19 cellular contexts compared by ENCODE assay signal in genomic region chr2:102509749-102510148, GRCh38. TPM values are rescaled to one million over a fixed set of nuclear protein-coding genes. Genes with fewer than 3 reads are reported as not detected.
DNase-seq lines count a peak whose midpoint lies in the region; ATAC-seq, FAIRE-seq and TF ChIP-seq lines count a peak whose summit lies in the region.
"Had no signal": no experiment of that assay in that cellular context is flagged by ENCODE, and none has a peak within 500 bp of the region (broad histone marks: within the 10 kb centered on the region; RNA-seq: fewer than 3 reads in every experiment).

No MANE protein-coding gene starts in this region.

- peaks cover 42% of the 10 kb centered on the region for H3K4me1 Mint-ChIP-seq in Calu3 (ENCODE audit: low read depth, unreplicated experiment)
- peaks cover 3% of the 10 kb centered on the region for H3K4me1 Mint-ChIP-seq in activated CD4-positive, alpha-beta T cell treated with anti-CD3 and anti-CD28 coated beads, Interleukin-2, amount 10 ng/mL, durations not matched to agents 7 days and 5 days

- peaks cover 12% of the 10 kb centered on the region for H3K9me3 Mint-ChIP-seq in Calu3 (ENCODE audit: low read depth, unreplicated experiment)
- H3K9me3 Mint-ChIP-seq in activated CD4-positive, alpha-beta T cell treated with anti-CD3 and anti-CD28 coated beads, Interleukin-2, amount 10 ng/mL, durations not matched to agents 7 days and 5 days: no peaks in the 10 kb centered on the region

- TF ChIP-seq CTCF in Calu3 (IDR thresholded peaks at IDR 0.05; ENCODE audit: unreplicated experiment): no peak
- TF ChIP-seq CTCF in RWPE1 (conservative IDR thresholded peaks at IDR 0.05; ENCODE audit: low read depth): no peak
- TF ChIP-seq CTCF in keratinocyte (optimal IDR thresholded peaks at IDR 0.05 in 1 of 3, IDR thresholded peaks at IDR 0.05 in 1 of 3, conservative IDR thresholded peaks at IDR 0.05 in 1 of 3; ENCODE audit: extremely low read depth in 1 of 3, insufficient read depth in 2 of 3, low read length in 3 of 3): no peak
- TF ChIP-seq CTCF in smooth muscle cell (IDR thresholded peaks at IDR 0.05; ENCODE audit: borderline replicate concordance, insufficient read depth, poor library complexity, severe bottlenecking): no peak
- TF ChIP-seq CTCF in BE2C (IDR thresholded peaks at IDR 0.05; ENCODE audit: low read depth, low read length): no peak

- no peak for FAIRE-seq in keratinocyte (lab: Jason Lieb, UNC)
- FAIRE-seq: endometrium, K562 had no signal

- ATAC-seq in GM18868 (IDR thresholded peaks at IDR 0.05; ENCODE audit: unreplicated experiment): peak; percentile 74
- ATAC-seq: activated CD8-positive, alpha-beta memory T cell treated with anti-CD3 and anti-CD28 coated beads, Interleukin-2, amount 10 ng/mL, durations not matched to agents 7 days and 5 days; K562; T-helper 17 cell had no signal

- no peaks in the 10 kb centered on the region for H3K36me3 Mint-ChIP-seq in Calu3 (ENCODE audit: insufficient read depth, unreplicated experiment)
- no peaks in the 10 kb centered on the region for H3K36me3 Mint-ChIP-seq in activated CD4-positive, alpha-beta T cell treated with anti-CD3 and anti-CD28 coated beads, Interleukin-2, amount 10 ng/mL, durations not matched to agents 7 days and 5 days (ENCODE audit: low read depth)
- H3K36me3 Mint-ChIP-seq: activated CD8-positive, alpha-beta memory T cell treated with anti-CD3 and anti-CD28 coated beads, Interleukin-2, amount 10 ng/mL, durations not matched to agents 7 days and 5 days; CD4-positive, alpha-beta memory T cell had no signal

- H3K79me2 ChIP-seq in keratinocyte (ENCODE audit: control insufficient read depth, insufficient read depth, low read length) (no peaks in the 10 kb centered on the region), smooth muscle cell (ENCODE audit: low read depth) (no peaks in the 10 kb centered on the region)
- H3K79me2 ChIP-seq: hepatocyte had no signal

- H3K36me3 ChIP-seq in keratinocyte (ENCODE audit: control insufficient read depth in 2 of 2, extremely low read depth in 1 of 2, insufficient read depth in 2 of 2, low read length in 2 of 2) (no peaks in the 10 kb centered on the region), smooth muscle cell (ENCODE audit: low read depth) (no peaks in the 10 kb centered on the region), BE2C (no peaks in the 10 kb centered on the region)
- H3K36me3 ChIP-seq: ovary had no signal

- no peaks in the 10 kb centered on the region for H3K27me3 Mint-ChIP-seq in Calu3 (ENCODE audit: unreplicated experiment)
- H3K27me3 Mint-ChIP-seq in activated CD4-positive, alpha-beta T cell treated with anti-CD3 and anti-CD28 coated beads, Interleukin-2, amount 10 ng/mL, durations not matched to agents 7 days and 5 days: peaks cover 16% of the 10 kb centered on the region

- H4K20me1 ChIP-seq in keratinocyte (ENCODE audit: control insufficient read depth, extremely low read depth, insufficient read depth, low read length) (no peaks in the 10 kb centered on the region), smooth muscle cell (ENCODE audit: low read depth) (no peaks in the 10 kb centered on the region)

- no peaks in the 10 kb centered on the region for H3K27me3 ChIP-seq in keratinocyte (ENCODE audit: control insufficient read depth, extremely low read depth, insufficient read depth, low read length)
- no peaks in the 10 kb centered on the region for H3K27me3 ChIP-seq in smooth muscle cell (ENCODE audit: low read depth)
- no peaks in the 10 kb centered on the region for H3K27me3 ChIP-seq in BE2C
- H3K27me3 ChIP-seq: hepatocyte, ovary had no signal

- no peak overlapping the region for H3K4me3 Mint-ChIP-seq in Calu3 (ENCODE audit: low read depth, unreplicated experiment)
- no peak overlapping the region for H3K4me3 Mint-ChIP-seq in activated CD4-positive, alpha-beta T cell treated with anti-CD3 and anti-CD28 coated beads, Interleukin-2, amount 10 ng/mL, durations not matched to agents 7 days and 5 days
- H3K4me3 Mint-ChIP-seq: activated CD8-positive, alpha-beta memory T cell treated with anti-CD3 and anti-CD28 coated beads, Interleukin-2, amount 10 ng/mL, durations not matched to agents 7 days and 5 days; CD4-positive, alpha-beta memory T cell; H9; T-helper 17 cell had no signal

- no peaks in the 10 kb centered on the region for H3K9me1 ChIP-seq in keratinocyte (ENCODE audit: control insufficient read depth, extremely low read depth, insufficient read depth, low read length)

- H2AFZ ChIP-seq in keratinocyte (ENCODE audit: control insufficient read depth, low read length) (no peak overlapping the region), smooth muscle cell (ENCODE audit: low read depth) (no peak overlapping the region)
- H2AFZ ChIP-seq: hepatocyte had no signal

- CTCF ChIA-PET in Calu3 (lab: Charles Lee): no interaction called here
- CTCF ChIA-PET in RWPE1 (lab: Yijun Ruan, JAX): no interaction called here
- CTCF ChIA-PET in activated CD4-positive, alpha-beta T cell treated with anti-CD3 and anti-CD28 coated beads, Interleukin-2, amount 10 ng/mL, durations not matched to agents 7 days and 5 days (lab: Charles Lee): interaction anchor here (0.6 to 1.1 kb wide), 4 partner anchors 9 to 298 kb away, joined by 3 to 5 read pairs (median 3); a partner anchor contains a TSS

- H3F3A ChIP-seq in smooth muscle cell (ENCODE audit: low read depth): no peaks in the 10 kb centered on the region

- peak overlapping the region; percentile 16 for H3K27ac Mint-ChIP-seq in Calu3 (ENCODE audit: unreplicated experiment)
- no peak overlapping the region for H3K27ac Mint-ChIP-seq in activated CD4-positive, alpha-beta T cell treated with anti-CD3 and anti-CD28 coated beads, Interleukin-2, amount 10 ng/mL, durations not matched to agents 7 days and 5 days
- H3K27ac Mint-ChIP-seq: activated CD8-positive, alpha-beta memory T cell treated with anti-CD3 and anti-CD28 coated beads, Interleukin-2, amount 10 ng/mL, durations not matched to agents 7 days and 5 days; CD4-positive, alpha-beta memory T cell; H9; T-helper 17 cell had no signal

- intact Hi-C loops in Calu3 (cut with micrococcal nuclease; ENCODE audit: unreplicated experiment): no loop called here

- H3K4me1 ChIP-seq in keratinocyte (ENCODE audit: control insufficient read depth, extremely low read depth, insufficient read depth, low read length): peaks cover 24% of the 10 kb centered on the region
- H3K4me1 ChIP-seq in smooth muscle cell (ENCODE audit: low read depth): no peaks in the 10 kb centered on the region
- no peaks in the 10 kb centered on the region for H3K4me1 ChIP-seq in BE2C

- no peak for DNase-seq in Calu3
- DNase-seq in RWPE1 (ENCODE audit: low spot score): peak; percentile 14
- no peak for DNase-seq in keratinocyte (ENCODE audit: low read depth, low spot score)
- DNase-seq in NCI-H1436 treated with DMSO at 0.1 percent for 48 hours (lab: John Stamatoyannopoulos, UW): no peak
- DNase-seq in smooth muscle cell (lab: John Stamatoyannopoulos, UW; ENCODE audit: unreplicated experiment): no peak
- no peak for DNase-seq in activated CD4-positive, alpha-beta T cell treated with anti-CD3 and anti-CD28 coated beads, Interleukin-2, amount 10 ng/mL, durations not matched to agents 7 days and 5 days
- no peak for DNase-seq in BE2C
- DNase-seq: activated CD8-positive, alpha-beta memory T cell treated with anti-CD3 and anti-CD28 coated beads, Interleukin-2, amount 10 ng/mL, durations not matched to agents 7 days and 5 days; anterior cingulate cortex; CD4-positive, alpha-beta memory T cell; H9; ovary; stimulated activated CD4-positive, alpha-beta T cell treated with anti-CD3 and anti-CD28 coated beads, Interleukin-2, amount 100 ng/mL, for 24 hours; T-helper 17 cell had no signal

- H3K9me3 ChIP-seq in keratinocyte (ENCODE audit: control insufficient read depth, low read depth, low read length) (peaks cover 4% of the 10 kb centered on the region), smooth muscle cell (replicated peaks; ENCODE audit: low read depth) (no peaks in the 10 kb centered on the region), BE2C (no peaks in the 10 kb centered on the region)
- H3K9me3 ChIP-seq: ovary had no signal

- POLR2A ChIA-PET in RWPE1 (lab: Yijun Ruan, JAX; ENCODE audit: low non-redundant PET): no interaction called here
- POLR2A ChIA-PET in activated CD4-positive, alpha-beta T cell treated with anti-CD3 and anti-CD28 coated beads, Interleukin-2, amount 10 ng/mL, durations not matched to agents 7 days and 5 days (lab: Charles Lee): no interaction called here

- dilution Hi-C loops in keratinocyte (cut with MboI; ENCODE audit: extremely low pct_ligation_motif_present, low sequenced_read_pairs): no loop called here

- peak overlapping the region; percentile 42 for H3K4me2 ChIP-seq in keratinocyte (ENCODE audit: control insufficient read depth, extremely low read depth, insufficient read depth, low read depth, low read length)
- no peak overlapping the region for H3K4me2 ChIP-seq in smooth muscle cell
- H3K4me2 ChIP-seq: hepatocyte had no signal

- BruUV-seq in Calu3 (replicated peaks; lab: Mats Ljungman, UMichigan): no TSS peak

- WGBS in smooth muscle cell (ENCODE audit: low lambda C conversion rate): 94% methylated on average over 2 of the region's 2 CpGs

- H3K27ac ChIP-seq in RWPE1: no peak overlapping the region
- H3K27ac ChIP-seq in keratinocyte (ENCODE audit: control insufficient read depth, insufficient read depth, low read length): peak overlapping the region; percentile 19
- H3K27ac ChIP-seq in smooth muscle cell (ENCODE audit: low read depth): no peak overlapping the region
- H3K27ac ChIP-seq: hepatocyte, ovary had no signal

- no peak overlapping the region for H3K9ac ChIP-seq in keratinocyte (ENCODE audit: control insufficient read depth, extremely low read depth, insufficient read depth, low read length)
- no peak overlapping the region for H3K9ac ChIP-seq in smooth muscle cell (ENCODE audit: low read depth)

- H3K4me3 ChIP-seq in keratinocyte (ENCODE audit: control insufficient read depth in 2 of 3, extremely low read depth in 1 of 3, insufficient read depth in 2 of 3, low read depth in 1 of 3, low read length in 3 of 3) (no peak overlapping the region), smooth muscle cell (no peak overlapping the region), BE2C (ENCODE audit: low read depth, low read length) (no peak overlapping the region)
- H3K4me3 ChIP-seq: hepatocyte, K562, lung, ovary had no signal

RNA-seq across cellular contexts. Expression of gene SLC9A4, which starts 36.7 kb away (rescaled TPM):
- 0.12 and 0.22 TPM in 2 replicates for total RNA-seq in Calu3 (2022)
- polyA plus RNA-seq in keratinocyte: not detected in 3 replicates
- not detected for polyA plus RNA-seq in keratinocyte (2011; ENCODE audit: low read depth)
- polyA plus RNA-seq in keratinocyte (2011; cell fraction: cytosol; rRNA removed): not detected in 2 replicates
- 0.21 TPM in 1 of 2 replicates, not detected in the other for polyA plus RNA-seq in keratinocyte (2011; cell fraction: nucleus; rRNA removed)
- not detected in 2 replicates for polyA plus RNA-seq in keratinocyte (2012; ENCODE audit: low replicate concordance)
- polyA minus RNA-seq in keratinocyte: 0.13 TPM in 1 of 3 replicates, not detected in the others
- not detected for polyA minus RNA-seq in keratinocyte (2011; cell fraction: cytosol; rRNA and poly(A)+ RNA removed)
- polyA minus RNA-seq in keratinocyte (2011; cell fraction: nucleus; rRNA and poly(A)+ RNA removed): not detected in 2 replicates
- total RNA-seq in smooth muscle cell: not detected in 2 replicates
- 0.28 TPM in 1 of 2 replicates, not detected in the other for polyA plus RNA-seq in smooth muscle cell
- total RNA-seq in activated CD4-positive, alpha-beta T cell treated with anti-CD3 and anti-CD28 coated beads, Interleukin-2, amount 10 ng/mL, durations not matched to agents 7 days and 5 days: under 1 TPM; 0.07 to 0.10 TPM
- polyA plus RNA-seq in BE2C (2012; ENCODE audit: insufficient read depth, insufficient read length, low read depth): not detected
- total RNA-seq: H9 had no signal
- polyA plus RNA-seq: CD4-positive, alpha-beta memory T cell; ovary had no signal
